Comparison of ENCODE assay signal across 28 cellular contexts in genomic region chr2:39178756-39179155, GRCh38.
"Had no signal": no experiment of that assay in that cellular context is flagged by ENCODE, and none has a peak within 500 bp of the region (broad histone marks: within the 10 kb centered on the region; RNA-seq: fewer than 3 reads in every experiment).

No MANE protein-coding gene starts in this region.

- H3K4me1 ChIP-seq: ascending aorta had no signal

- H3K27ac ChIP-seq: ascending aorta, cardiac muscle cell had no signal

- H3K9me3 ChIP-seq: ascending aorta had no signal

- H3K4me3 ChIP-seq: ascending aorta, cardiac muscle cell had no signal

- FAIRE-seq: bronchial epithelial cell, TTC549 had no signal

- H3K36me3 ChIP-seq: ascending aorta, cardiac muscle cell had no signal

- DNase-seq: activated B cell treated with CpG ODN at 0.5 μM for 24 hours; activated CD4-positive, alpha-beta memory T cell treated with anti-CD3 and anti-CD28 coated beads for 36 hours; activated CD4-positive, alpha-beta T cell treated with anti-CD3 and anti-CD28 coated beads for 4 hours; activated CD4-positive, alpha-beta T cell treated with anti-CD3 and anti-CD28 coated beads, Interleukin-2, amount 10 ng/mL, durations not matched to agents 24 days and 14 days; activated CD4-positive, alpha-beta T cell treated with anti-CD3 and anti-CD28 coated beads, Interleukin-2, amount 50 U/mL, for 1 hour; activated CD4-positive, alpha-beta T cell treated with anti-CD3 and anti-CD28 coated beads, Interleukin-2, amount 50 U/mL, for 4 hours; activated CD4-positive, CD25-positive, alpha-beta regulatory T cell treated with anti-CD3 and anti-CD28 coated beads, Interleukin-2, amount 50 U/mL, for 72 hours; activated CD8-positive, alpha-beta memory T cell treated with anti-CD3 and anti-CD28 coated beads, Interleukin-2, amount 50 U/mL, for 4 hours; activated CD8-positive, alpha-beta T cell treated with anti-CD3 and anti-CD28 coated beads for 36 hours; activated effector memory CD4-positive, alpha-beta T cell treated with Interleukin-2 at 50 U/mL for 16 hours; activated gamma-delta T cell; activated naive CD4-positive, alpha-beta T cell treated with anti-CD3 and anti-CD28 coated beads, Interleukin-2, amount 10 ng/mL, durations not matched to agents 7 days and 5 days; activated naive CD4-positive, alpha-beta T cell treated with Interleukin-2 at 50 U/mL for 16 hours; activated naive CD8-positive, alpha-beta T cell treated with anti-CD3 and anti-CD28 coated beads, Interleukin-2, amount 10 ng/mL, durations not matched to agents 7 days and 5 days; activated naive CD8-positive, alpha-beta T cell treated with anti-CD3 and anti-CD28 coated beads, Interleukin-2, amount 50 U/mL, for 24 hours; activated T-cell treated with anti-CD3 and anti-CD28 coated beads for 4 hours; activated T-cell treated with anti-CD3 and anti-CD28 coated beads, Interleukin-2, amount 50 U/mL, for 1 hour; activated T-cell treated with anti-CD3 and anti-CD28 coated beads, Interleukin-2, amount 50 U/mL, for 4 hours; amygdala; anterior cingulate cortex; caudate nucleus; cerebellar nuclear complex; T-helper 2 cell; T-helper 9 cell had no signal

- ATAC-seq: activated CD8-positive, alpha-beta T cell treated with anti-CD3 and anti-CD28 coated beads for 36 hours; activated naive CD8-positive, alpha-beta T cell treated with anti-CD3 and anti-CD28 coated beads, Interleukin-2, amount 50 U/mL, for 24 hours; activated T-cell treated with anti-CD3 and anti-CD28 coated beads, Interleukin-2, amount 50 U/mL, for 4 hours had no signal

- H3K27me3 ChIP-seq: ascending aorta, cardiac muscle cell had no signal
